1 cellular context compared by ENCODE assay signal in the genomic region with DNA sequence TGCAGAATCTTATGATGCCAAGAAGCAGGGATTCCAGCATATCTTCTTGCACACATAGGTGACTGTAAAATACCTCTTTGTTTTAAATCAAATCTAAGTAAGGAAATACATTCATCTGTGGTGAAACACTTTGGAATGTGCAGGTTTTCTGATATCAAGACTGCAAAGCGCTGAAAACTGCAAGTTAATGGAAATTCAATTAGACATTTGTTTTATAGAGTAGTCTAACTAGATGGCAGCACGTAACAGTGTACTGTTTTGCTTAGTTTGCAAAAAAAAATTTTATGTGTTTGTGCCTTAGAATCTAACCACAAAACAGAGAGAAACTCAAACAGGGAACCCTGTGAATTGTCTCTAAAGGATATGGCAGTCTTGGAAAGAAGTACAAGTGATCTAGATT.
TF ChIP-seq lines count a peak whose summit lies in the region.

No MANE protein-coding gene starts in this region.

TF ChIP-seq in IMR-90, 13 proteins besides CTCF, POLR2A, EP300 and RAD21 (continued from another document):
- TF ChIP-seq, protein P1, sequence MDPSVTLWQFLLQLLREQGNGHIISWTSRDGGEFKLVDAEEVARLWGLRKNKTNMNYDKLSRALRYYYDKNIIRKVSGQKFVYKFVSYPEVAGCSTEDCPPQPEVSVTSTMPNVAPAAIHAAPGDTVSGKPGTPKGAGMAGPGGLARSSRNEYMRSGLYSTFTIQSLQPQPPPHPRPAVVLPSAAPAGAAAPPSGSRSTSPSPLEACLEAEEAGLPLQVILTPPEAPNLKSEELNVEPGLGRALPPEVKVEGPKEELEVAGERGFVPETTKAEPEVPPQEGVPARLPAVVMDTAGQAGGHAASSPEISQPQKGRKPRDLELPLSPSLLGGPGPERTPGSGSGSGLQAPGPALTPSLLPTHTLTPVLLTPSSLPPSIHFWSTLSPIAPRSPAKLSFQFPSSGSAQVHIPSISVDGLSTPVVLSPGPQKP (IDR thresholded peaks at IDR 0.05; ENCODE audit: borderline replicate concordance, low read depth, low read length) = no peak
